In genomic region chr4:42640613-42641012, GRCh38 we compare ENCODE assay signal across 16 cellular contexts. TPM values are rescaled to one million over a fixed set of nuclear protein-coding genes. Genes with fewer than 3 reads are reported as not detected.
DNase-seq lines count a peak whose midpoint lies in the region; ATAC-seq, FAIRE-seq and TF ChIP-seq lines count a peak whose summit lies in the region.
"Had no signal": no experiment of that assay in that cellular context is flagged by ENCODE, and none has a peak within 500 bp of the region (broad histone marks: within the 10 kb centered on the region; RNA-seq: fewer than 3 reads in every experiment).

No MANE protein-coding gene starts in this region.

- peaks cover 27% of the 10 kb centered on the region for H3F3A ChIP-seq in DOHH2 (ENCODE audit: control insufficient read depth, insufficient read depth)

- H3K27ac ChIP-seq in DOHH2 (ENCODE audit: low read depth, low read length) (peak overlapping the region; percentile 97), caudate nucleus (ENCODE audit: low read depth, low read length) (peak overlapping the region; percentile 81), gastrocnemius medialis (peak overlapping the region; percentile 83 to 94 (median 86))
- H3K27ac ChIP-seq: left lung had no signal

- peak overlapping the region; percentile 73 for H3K4me3 ChIP-seq in DOHH2 (ENCODE audit: low read length)
- no peak overlapping the region for H3K4me3 ChIP-seq in gastrocnemius medialis
- H3K4me3 ChIP-seq: left lung had no signal

- H3K4me1 ChIP-seq in DOHH2 (ENCODE audit: control insufficient read depth, low read length) (peaks cover 100% of the 10 kb centered on the region), gastrocnemius medialis (peaks cover 90 to 97% of the 10 kb centered on the region in 2 donors)

- no peaks in the 10 kb centered on the region for H3K27me3 ChIP-seq in DOHH2 (ENCODE audit: control insufficient read depth, low read length)
- H3K27me3 ChIP-seq in gastrocnemius medialis: no peaks in the 10 kb centered on the region
- H3K27me3 ChIP-seq: left lung had no signal

- H3K9me2 ChIP-seq in DOHH2 (replicated peaks; ENCODE audit: control insufficient read depth, low read length): no peaks in the 10 kb centered on the region

- TF ChIP-seq CTCF in DOHH2 (IDR thresholded peaks at IDR 0.05; ENCODE audit: low read depth, low read length, poor library complexity, severe bottlenecking) (no peak), gastrocnemius medialis (IDR thresholded peaks at IDR 0.05 in 4 of 5, conservative IDR thresholded peaks at IDR 0.05 in 1 of 5) (no peak)

- peak overlapping the region; percentile 85 for H3K4me2 ChIP-seq in DOHH2 (ENCODE audit: low read length)

- in situ Hi-C loops in gastrocnemius medialis (cut with MboI; ENCODE audit: low sequenced_read_pairs in 4 of 4): no loop called here

- TF ChIP-seq POLR2A in gastrocnemius medialis (IDR thresholded peaks at IDR 0.05): no peak

- peaks cover 39% of the 10 kb centered on the region for H3K36me3 ChIP-seq in DOHH2 (ENCODE audit: control insufficient read depth, low read length)
- H3K36me3 ChIP-seq in gastrocnemius medialis: no peaks in the 10 kb centered on the region
- H3K36me3 ChIP-seq: left lung had no signal

- peaks cover 100% of the 10 kb centered on the region for H3K79me2 ChIP-seq in DOHH2 (ENCODE audit: control insufficient read depth, low read length)

- H4K20me1 ChIP-seq in DOHH2 (ENCODE audit: control insufficient read depth, insufficient read depth, low read depth, low read length): peaks cover 4% of the 10 kb centered on the region; the same call in 1 of the 2 replicates

- ATAC-seq in gastrocnemius medialis (no peak), HG03378 (IDR thresholded peaks at IDR 0.05; ENCODE audit: unreplicated experiment) (no peak), GM18873 (IDR thresholded peaks at IDR 0.05; ENCODE audit: low FRiP score, unreplicated experiment) (no peak)
- ATAC-seq: left lung had no signal

- no peaks in the 10 kb centered on the region for H3K9me3 ChIP-seq in DOHH2 (ENCODE audit: control insufficient read depth, insufficient read depth, low read length)
- H3K9me3 ChIP-seq in gastrocnemius medialis: no peaks in the 10 kb centered on the region
- H3K9me3 ChIP-seq: left lung had no signal

- intact Hi-C loops in gastrocnemius medialis (cut with DNase I; ENCODE audit: low total_unique reads): loop anchor here (10.0 kb wide), 1 partner anchor 1746 kb away; no protein-coding TSS in a partner anchor

- FAIRE-seq in GM19239 (lab: Jason Lieb, UNC): peak; percentile 72

- DNase-seq in GM19239 (ENCODE audit: insufficient read length, low spot score) (no peak), caudate nucleus (lab: John Stamatoyannopoulos, UW) (no peak), gastrocnemius medialis (no peak), NCI-H345 treated with DMSO at 0.1 percent for 48 hours (lab: John Stamatoyannopoulos, UW; ENCODE audit: unreplicated experiment) (no peak)
- DNase-seq: activated effector memory CD4-positive, alpha-beta T cell treated with Interleukin-2 at 50 U/mL for 16 hours; anterior cingulate cortex; foreskin fibroblast; HFFc6; left lung; NCI-H1436 treated with DMSO at 0.1 percent for 48 hours; NCI-H2227 treated with DMSO at 0.1 percent for 48 hours; stimulated activated CD4-positive, alpha-beta T cell treated with anti-CD3 and anti-CD28 coated beads, Interleukin-1b, Interleukin-23, amount 100 ng/mL, for 48 hours; SW 1271 had no signal

RNA-seq across cellular contexts. Expression of gene ATP8A1, which starts 16.3 kb away (rescaled TPM):
- 10 to 100 TPM; 23.8 to 74.2 (median 31.1) TPM for total RNA-seq in gastrocnemius medialis
